ENCODE assay signal across 8 cellular contexts in genomic region chr2:101473911-101474751, GRCh38. TPM values are rescaled to one million over a fixed set of nuclear protein-coding genes. Genes with fewer than 3 reads are reported as not detected.
A peak's percentile ranks its signal among the peaks of the same experiment; 100 is the strongest.
DNase-seq lines count a peak whose midpoint lies in the region; ATAC-seq lines count a peak whose summit lies in the region.

No MANE protein-coding gene starts in this region.

- peak; percentile 7 for DNase-seq in activated gamma-delta T cell treated with Interleukin-2 at 50 U/mL for 16 hours
- DNase-seq in activated gamma-delta T cell (lab: John Stamatoyannopoulos, UW) = no peak
- peak; percentile 49 for DNase-seq in activated CD4-positive, CD25-positive, alpha-beta regulatory T cell treated with anti-CD3 and anti-CD28 coated beads, Interleukin-2, amount 50 U/mL, for 72 hours
- DNase-seq in ecto neural progenitor cell (ENCODE audit: low spot score) = peak; percentile 76
- DNase-seq in lung microvascular endothelial cell (ENCODE audit: low read depth in 2 of 2) = peak; percentile 47 to 57
- peak; percentile 8 to 26 (median 16) for DNase-seq in stimulated activated CD4-positive, alpha-beta T cell treated with anti-CD3 and anti-CD28 coated beads, TNF-alpha, amount 100 ng/mL, for 48 hours (ENCODE audit: low read depth in 3 of 3)

- ATAC-seq in HG02678 (IDR thresholded peaks at IDR 0.05; ENCODE audit: unreplicated experiment) (no peak), HG03025 (IDR thresholded peaks at IDR 0.05; ENCODE audit: low FRiP score, unreplicated experiment) (no peak)

RNA-seq across cellular contexts. Expression of gene RFX8, which starts 0.8 kb away (rescaled TPM):
- total RNA-seq in lung microvascular endothelial cell = 0.22 TPM in 1 of 2 replicates, not detected in the other
